Comparison of ENCODE assay signal across 17 cellular contexts in the genomic region with DNA sequence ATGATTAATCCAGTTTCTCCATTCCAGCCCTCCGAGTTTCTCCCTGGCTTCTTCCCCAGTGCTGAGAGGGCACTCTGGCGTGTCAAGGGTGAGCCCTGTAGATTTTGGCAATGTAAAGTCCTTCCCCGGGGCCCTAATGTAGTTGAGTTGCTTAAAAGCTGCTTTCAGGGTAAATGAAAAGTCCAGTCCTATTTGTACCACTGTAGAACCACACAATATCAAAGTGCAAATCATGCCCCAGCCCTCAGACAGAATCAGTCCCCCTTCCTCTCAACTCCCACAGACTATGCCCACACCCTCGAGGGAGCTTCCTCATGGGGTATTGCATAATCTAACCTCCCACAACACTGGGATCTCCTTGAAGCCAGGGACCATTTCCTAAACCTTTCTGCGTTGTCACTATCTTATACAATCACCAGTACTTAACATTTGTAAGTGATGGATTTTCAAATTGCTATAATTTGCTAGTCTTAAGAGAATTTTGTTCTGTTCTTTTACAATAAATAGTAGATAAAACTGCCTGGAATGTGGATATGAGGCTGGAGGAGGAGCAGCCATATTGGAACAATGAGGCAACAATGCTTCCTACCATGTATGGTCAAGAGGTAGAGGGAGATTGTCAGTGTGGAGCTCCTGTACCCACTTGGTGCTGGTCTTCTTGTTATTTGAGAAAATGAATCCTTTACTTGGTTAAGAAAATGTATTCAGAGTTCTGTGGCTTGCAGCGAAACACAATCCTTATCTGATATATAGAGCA. TPM values are rescaled to one million over a fixed set of nuclear protein-coding genes. Genes with fewer than 3 reads are reported as not detected.
A peak's percentile ranks its signal among the peaks of the same experiment; 100 is the strongest.
DNase-seq lines count a peak whose midpoint lies in the region; ATAC-seq and TF ChIP-seq lines count a peak whose summit lies in the region.
"Had no signal": no experiment of that assay in that cellular context is flagged by ENCODE, and none has a peak within 500 bp of the region (broad histone marks: within the 10 kb centered on the region; RNA-seq: fewer than 3 reads in every experiment).

No MANE protein-coding gene starts in this region.

- H3K9me3 ChIP-seq in mammary epithelial cell (replicated peaks; ENCODE audit: insufficient read depth, low read length) (no peaks in the 10 kb centered on the region), neuronal stem cell (replicated peaks in 1 of 2; ENCODE audit: control insufficient read depth in 2 of 2, insufficient read depth in 1 of 2, low read depth in 1 of 2, low read length in 2 of 2) (peaks cover 0 to 8% of the 10 kb centered on the region in 2 donors), aorta (ENCODE audit: control insufficient read depth, low read length) (no peaks in the 10 kb centered on the region)
- H3K9me3 ChIP-seq: BLaER1 had no signal

- H3K27ac Mint-ChIP-seq in activated CD4-positive, alpha-beta memory T cell treated with anti-CD3 and anti-CD28 coated beads for 36 hours = no peak overlapping the region
- H3K27ac Mint-ChIP-seq: WTC11 had no signal

- H2BK12ac ChIP-seq in neuronal stem cell (ENCODE audit: low read length) = no peak overlapping the region

- H3K79me1 ChIP-seq in neuronal stem cell (ENCODE audit: low read depth, low read length) = no peaks in the 10 kb centered on the region

- no peak overlapping the region for H4K8ac ChIP-seq in neuronal stem cell (ENCODE audit: low read depth, low read length)

- H2AFZ ChIP-seq in mammary epithelial cell (ENCODE audit: low read depth, low read length) (peak overlapping the region; percentile 40), neuronal stem cell (ENCODE audit: low read length) (peak overlapping the region; percentile 66)

- no peaks in the 10 kb centered on the region for H3K36me3 Mint-ChIP-seq in activated CD4-positive, alpha-beta memory T cell treated with anti-CD3 and anti-CD28 coated beads for 36 hours
- H3K36me3 Mint-ChIP-seq: WTC11 had no signal

- no peak overlapping the region for H3K4me3 ChIP-seq in mammary epithelial cell (replicated peaks in 1 of 3; ENCODE audit: insufficient read depth in 1 of 3, low read depth in 2 of 3, low read length in 3 of 3)
- no peak overlapping the region for H3K4me3 ChIP-seq in neuronal stem cell (ENCODE audit: low read length in 2 of 2)
- H3K4me3 ChIP-seq in aorta (ENCODE audit: low read length in 2 of 2) = no peak overlapping the region
- no peak overlapping the region for H3K4me3 ChIP-seq in lower leg skin (ENCODE audit: low read depth, poor library complexity, severe bottlenecking)
- H3K4me3 ChIP-seq: BLaER1 had no signal

- dilution Hi-C loops in mammary epithelial cell (cut with HindIII; ENCODE audit: low sequenced_read_pairs) = no loop called here

- H3K4me2 ChIP-seq in mammary epithelial cell (ENCODE audit: insufficient read depth, low read depth, low read length) (no peak overlapping the region), neuronal stem cell (ENCODE audit: insufficient read depth, low read length, poor library complexity, severe bottlenecking) (no peak overlapping the region)

- H3K14ac ChIP-seq in neuronal stem cell (ENCODE audit: low read length) = no peak overlapping the region

- BruUV-seq in mammary epithelial cell (replicated peaks; lab: Mats Ljungman, UMichigan) = no TSS peak

- intact Hi-C loops in mammary epithelial cell (cut with micrococcal nuclease) (loop anchor here (5.0 kb wide), 1 partner anchor 66 kb away; no protein-coding TSS in a partner anchor), aorta (cut with DNase I) (no loop called here), lower leg skin (cut with DNase I; ENCODE audit: low total_unique reads) (no loop called here)
- intact Hi-C loops in activated CD4-positive, alpha-beta memory T cell treated with anti-CD3 and anti-CD28 coated beads for 36 hours (cut with micrococcal nuclease) = no loop called here

- H4K20me1 ChIP-seq in mammary epithelial cell (ENCODE audit: insufficient read depth, low read length) = no peaks in the 10 kb centered on the region
- H4K20me1 ChIP-seq: BLaER1 had no signal

- peaks cover 25% of the 10 kb centered on the region for H3K27me3 Mint-ChIP-seq in activated CD4-positive, alpha-beta memory T cell treated with anti-CD3 and anti-CD28 coated beads for 36 hours

- H3K27ac ChIP-seq in mammary epithelial cell (ENCODE audit: insufficient read depth, low read depth, low read length) (no peak overlapping the region), neuronal stem cell (replicated peaks; ENCODE audit: low read length) (no peak overlapping the region), aorta (ENCODE audit: low read depth in 1 of 2, low read length in 2 of 2) (no peak overlapping the region)
- H3K27ac ChIP-seq: BLaER1 had no signal

- H3K4me1 ChIP-seq in mammary epithelial cell (ENCODE audit: insufficient read depth, low read length) (peaks cover 35% of the 10 kb centered on the region), neuronal stem cell (ENCODE audit: control insufficient read depth in 2 of 2, insufficient read depth in 1 of 2, low read depth in 1 of 2, low read length in 2 of 2) (peaks cover 1 to 25% of the 10 kb centered on the region in 2 donors), aorta (ENCODE audit: control insufficient read depth in 1 of 2, insufficient read depth in 2 of 2, low read length in 2 of 2) (peaks cover 0 to 2% of the 10 kb centered on the region in 2 donors)

- CTCF ChIA-PET in mammary epithelial cell (lab: Charles Lee; ENCODE audit: low non-redundant PET) = no interaction called here
- CTCF ChIA-PET in activated CD4-positive, alpha-beta memory T cell treated with anti-CD3 and anti-CD28 coated beads for 36 hours (lab: Charles Lee) = no interaction called here

- H3K4me3 Mint-ChIP-seq in activated CD4-positive, alpha-beta memory T cell treated with anti-CD3 and anti-CD28 coated beads for 36 hours = no peak overlapping the region
- H3K4me3 Mint-ChIP-seq: WTC11 had no signal

- no peak overlapping the region for H2BK5ac ChIP-seq in neuronal stem cell (ENCODE audit: low read length)

- H3K18ac ChIP-seq in neuronal stem cell (ENCODE audit: low read length) = no peak overlapping the region

- 67% methylated on average over 6 of the region's 6 CpGs for WGBS in mammary epithelial cell (ENCODE audit: low coverage, missing lambda C conversion rate)
- no CpG with 5 or more reads among the region's 6 CpGs for WGBS in neuronal stem cell (ENCODE audit: extremely low coverage in 2 of 2, insufficient read length in 2 of 2, insufficient replicate concordance in 1 of 2), 2 donors
- 44 to 54% methylated on average over 6 of the region's 6 CpGs for WGBS in aorta, 2 donors
- WGBS in lower leg skin, 2 donors = 59 to 68% methylated on average over 6 of the region's 6 CpGs

- in situ Hi-C loops in mammary epithelial cell (cut with MboI; ENCODE audit: low sequenced_read_pairs in 2 of 2) = no loop called here

- no peak overlapping the region for H2BK120ac ChIP-seq in neuronal stem cell (ENCODE audit: low read depth, low read length)

- H3K36me3 ChIP-seq in mammary epithelial cell (ENCODE audit: insufficient read depth, low read length) (no peaks in the 10 kb centered on the region), neuronal stem cell (replicated peaks in 1 of 2; ENCODE audit: control insufficient read depth in 2 of 2, insufficient read depth in 2 of 2, low read length in 2 of 2) (no peaks in the 10 kb centered on the region), aorta (ENCODE audit: control insufficient read depth in 1 of 2, insufficient read depth in 2 of 2, low read length in 1 of 2) (no peaks in the 10 kb centered on the region)
- H3K36me3 ChIP-seq: BLaER1 had no signal

- no peak overlapping the region for H3K4ac ChIP-seq in neuronal stem cell (ENCODE audit: low read length)

- ATAC-seq in aorta (ENCODE audit: low FRiP score) = no peak
- ATAC-seq: WTC11 had no signal

- no peak for TF ChIP-seq POLR2A in lower leg skin (IDR thresholded peaks at IDR 0.05)

- H3K9ac ChIP-seq in mammary epithelial cell (ENCODE audit: insufficient read depth, low read length) = no peak overlapping the region
- no peak overlapping the region for H3K9ac ChIP-seq in neuronal stem cell (ENCODE audit: low read depth, low read length, poor library complexity)
- H3K9ac ChIP-seq: BLaER1 had no signal

- TF ChIP-seq CTCF in mammary epithelial cell (conservative IDR thresholded peaks at IDR 0.05 in 1 of 2, IDR thresholded peaks at IDR 0.05 in 1 of 2; ENCODE audit: extremely low read depth in 1 of 2, insufficient read depth in 1 of 2, low read depth in 1 of 2, low read length in 2 of 2) (no peak), lower leg skin (IDR thresholded peaks at IDR 0.05) (no peak)

- H4K91ac ChIP-seq in neuronal stem cell (ENCODE audit: low read depth, low read length, poor library complexity) = no peak overlapping the region

- H3K79me2 ChIP-seq in mammary epithelial cell (ENCODE audit: insufficient read depth, low read length) = no peaks in the 10 kb centered on the region

- DNase-seq in GM03348 (ENCODE audit: low spot score) = peak; percentile 28
- peak; percentile 58 to 72 for DNase-seq in NOMO-1 (lab: John Stamatoyannopoulos, UW; ENCODE audit: unreplicated experiment in 2 of 2)
- DNase-seq in mammary epithelial cell = no peak
- no peak for DNase-seq in neuronal stem cell (ENCODE audit: low spot score)
- DNase-seq in aorta = no peak
- DNase-seq in COR-L47 (lab: John Stamatoyannopoulos, UW) = no peak
- DNase-seq in activated CD4-positive, alpha-beta memory T cell treated with anti-CD3 and anti-CD28 coated beads for 36 hours = no peak
- no peak for DNase-seq in lower leg skin (ENCODE audit: low spot score in 2 of 2)
- DNase-seq: activated CD8-positive, alpha-beta memory T cell treated with anti-CD3 and anti-CD28 coated beads, Interleukin-2, amount 50 U/mL, for 48 hours; EL; hypothalamus; NCI-H1092; NCI-H524 treated with DMSO at 0.1 percent for 48 hours had no signal

- H3K23ac ChIP-seq in neuronal stem cell (ENCODE audit: low read depth, low read length, poor library complexity) = no peak overlapping the region

- H3K9me3 Mint-ChIP-seq in activated CD4-positive, alpha-beta memory T cell treated with anti-CD3 and anti-CD28 coated beads for 36 hours = no peaks in the 10 kb centered on the region

- H2BK15ac ChIP-seq in neuronal stem cell (ENCODE audit: low read length) = no peak overlapping the region

- H3K4me1 Mint-ChIP-seq in activated CD4-positive, alpha-beta memory T cell treated with anti-CD3 and anti-CD28 coated beads for 36 hours (ENCODE audit: low read depth) = no peaks in the 10 kb centered on the region
- H3K4me1 Mint-ChIP-seq: WTC11 had no signal

- H3K27me3 ChIP-seq in mammary epithelial cell (ENCODE audit: insufficient read depth, low read length) (no peaks in the 10 kb centered on the region), neuronal stem cell (ENCODE audit: control insufficient read depth in 3 of 3, insufficient read depth in 3 of 3, low read depth in 1 of 3, low read length in 3 of 3) (no peaks in the 10 kb centered on the region), aorta (ENCODE audit: control insufficient read depth in 1 of 2, insufficient read depth in 2 of 2, low read length in 1 of 2) (no peaks in the 10 kb centered on the region)
- H3K27me3 ChIP-seq: BLaER1 had no signal

- POLR2A ChIA-PET in activated CD4-positive, alpha-beta memory T cell treated with anti-CD3 and anti-CD28 coated beads for 36 hours (lab: Charles Lee) = no interaction called here

- no peak overlapping the region for H2AK5ac ChIP-seq in neuronal stem cell (ENCODE audit: low read depth, low read length)

RNA-seq across cellular contexts. Expression of gene ZNF366, which starts 34.4 kb away (rescaled TPM):
- not detected for total RNA-seq in mammary epithelial cell
- not detected for polyA plus RNA-seq in mammary epithelial cell
- not detected for polyA minus RNA-seq in mammary epithelial cell
- polyA plus RNA-seq in neuronal stem cell (2013, experiment 1 of 2) = not detected
- polyA plus RNA-seq in neuronal stem cell (2013, experiment 2 of 2) = not detected
- 10 to 100 TPM in 1 of 2 donors, 1 to 10 TPM in 1; 5.8 to 10.3 TPM for total RNA-seq in aorta
- polyA plus RNA-seq in aorta = not detected
- not detected for total RNA-seq in activated CD4-positive, alpha-beta memory T cell treated with anti-CD3 and anti-CD28 coated beads for 36 hours
- 1 to 10 TPM in 3 of 4 donors, under 1 TPM in 1; 0.51 to 3.5 (median 1.6) TPM for total RNA-seq in lower leg skin
- total RNA-seq: epithelial cell of proximal tubule, H4, WTC11 had no signal

Comparison
In these comparisons a context has a peak if more than half of its experiments do, and no peak if none do; other contexts are left out.
1. DNase-seq: peak in GM03348 (single experiment) and NOMO-1 (2 of 2); none in mammary epithelial cell (single experiment), neuronal stem cell (single experiment), aorta (0 of 2), COR-L47 (single experiment), activated CD4-positive, alpha-beta memory T cell treated with anti-CD3 and anti-CD28 coated beads for 36 hours (single experiment) and lower leg skin (0 of 2).